Comparison of ENCODE assay signal across 1 cellular context in the genomic region with DNA sequence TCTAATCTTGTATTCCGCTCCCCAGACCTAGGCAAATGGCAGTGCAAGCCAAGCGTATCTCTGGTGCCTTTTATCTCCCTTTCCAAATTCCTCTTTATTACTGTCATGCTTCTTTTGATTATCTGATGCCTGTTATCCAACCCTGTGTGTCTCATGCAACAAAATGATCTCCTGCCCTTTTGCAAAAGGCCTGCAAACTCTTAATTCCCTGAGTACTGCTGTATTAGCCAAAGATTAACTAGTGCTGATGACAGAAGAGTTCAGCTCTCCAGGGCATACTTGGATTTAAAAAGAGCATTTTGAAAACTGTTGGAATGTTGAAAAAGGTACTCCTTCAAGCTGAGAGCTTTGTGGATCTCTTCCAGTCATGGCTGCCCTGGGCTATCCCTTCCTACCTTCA.
TF ChIP-seq lines count a peak whose summit lies in the region.

No MANE protein-coding gene starts in this region.

TF ChIP-seq in A549, 52 proteins besides CTCF, POLR2A, EP300 and RAD21 (continued from another document):
- TF ChIP-seq, protein P1, sequence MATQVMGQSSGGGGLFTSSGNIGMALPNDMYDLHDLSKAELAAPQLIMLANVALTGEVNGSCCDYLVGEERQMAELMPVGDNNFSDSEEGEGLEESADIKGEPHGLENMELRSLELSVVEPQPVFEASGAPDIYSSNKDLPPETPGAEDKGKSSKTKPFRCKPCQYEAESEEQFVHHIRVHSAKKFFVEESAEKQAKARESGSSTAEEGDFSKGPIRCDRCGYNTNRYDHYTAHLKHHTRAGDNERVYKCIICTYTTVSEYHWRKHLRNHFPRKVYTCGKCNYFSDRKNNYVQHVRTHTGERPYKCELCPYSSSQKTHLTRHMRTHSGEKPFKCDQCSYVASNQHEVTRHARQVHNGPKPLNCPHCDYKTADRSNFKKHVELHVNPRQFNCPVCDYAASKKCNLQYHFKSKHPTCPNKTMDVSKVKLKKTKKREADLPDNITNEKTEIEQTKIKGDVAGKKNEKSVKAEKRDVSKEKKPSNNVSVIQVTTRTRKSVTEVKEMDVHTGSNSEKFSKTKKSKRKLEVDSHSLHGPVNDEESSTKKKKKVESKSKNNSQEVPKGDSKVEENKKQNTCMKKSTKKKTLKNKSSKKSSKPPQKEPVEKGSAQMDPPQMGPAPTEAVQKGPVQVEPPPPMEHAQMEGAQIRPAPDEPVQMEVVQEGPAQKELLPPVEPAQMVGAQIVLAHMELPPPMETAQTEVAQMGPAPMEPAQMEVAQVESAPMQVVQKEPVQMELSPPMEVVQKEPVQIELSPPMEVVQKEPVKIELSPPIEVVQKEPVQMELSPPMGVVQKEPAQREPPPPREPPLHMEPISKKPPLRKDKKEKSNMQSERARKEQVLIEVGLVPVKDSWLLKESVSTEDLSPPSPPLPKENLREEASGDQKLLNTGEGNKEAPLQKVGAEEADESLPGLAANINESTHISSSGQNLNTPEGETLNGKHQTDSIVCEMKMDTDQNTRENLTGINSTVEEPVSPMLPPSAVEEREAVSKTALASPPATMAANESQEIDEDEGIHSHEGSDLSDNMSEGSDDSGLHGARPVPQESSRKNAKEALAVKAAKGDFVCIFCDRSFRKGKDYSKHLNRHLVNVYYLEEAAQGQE (IDR thresholded peaks at IDR 0.05), result no peak
- no peak for TF ChIP-seq HEYL (CRISPR knock-in tag; IDR thresholded peaks at IDR 0.05)
